ENCODE assay signal across 8 cellular contexts in genomic region chr2:216499641-216500218, GRCh38. TPM values are rescaled to one million over a fixed set of nuclear protein-coding genes. Genes with fewer than 3 reads are reported as not detected.
DNase-seq lines count a peak whose midpoint lies in the region; ATAC-seq, FAIRE-seq and TF ChIP-seq lines count a peak whose summit lies in the region.

No MANE protein-coding gene starts in this region.

- peak overlapping the region; percentile 86 to 91 for H3K27ac ChIP-seq in A549
- peak overlapping the region; percentile 89 for H3K27ac ChIP-seq in HUES64 (ENCODE audit: low read depth, low read length)
- peak overlapping the region; percentile 77 for H3K27ac ChIP-seq in brain microvascular endothelial cell

- 3% methylated on average over 6 of the region's 6 CpGs for WGBS in A549 (ENCODE audit: missing lambda C conversion rate)
- WGBS in HUES64: 28% methylated on average over 5 of the region's 6 CpGs

- TF ChIP-seq CTCF in A549 (IDR thresholded peaks at IDR 0.05) (no peak), brain microvascular endothelial cell (IDR thresholded peaks at IDR 0.05; ENCODE audit: low read depth, low read length, missing control alignments) (no peak), mucosa of descending colon (IDR thresholded peaks at IDR 0.05) (no peak)

- FAIRE-seq in A549 (lab: Jason Lieb, UNC): no peak

- CTCF ChIA-PET in A549 (lab: Yijun Ruan, JAX): no interaction called here

- in situ Hi-C loops in brain microvascular endothelial cell (cut with HindIII; ENCODE audit: low pct_ligation_motif_present, low sequenced_read_pairs): no loop called here

- H3K27me3 ChIP-seq in HUES64 (ENCODE audit: insufficient read depth, low read length): no peaks in the 10 kb centered on the region
- H3K27me3 ChIP-seq in brain microvascular endothelial cell (replicated peaks): no peaks in the 10 kb centered on the region

- intact Hi-C loops in mucosa of descending colon (cut with DNase I, micrococcal nuclease): no loop called here

- peaks cover 57% of the 10 kb centered on the region for H3K36me3 ChIP-seq in HUES64 (ENCODE audit: insufficient read depth, low read length)
- peaks cover 54% of the 10 kb centered on the region for H3K36me3 ChIP-seq in brain microvascular endothelial cell (replicated peaks)
- no peaks in the 10 kb centered on the region for H3K36me3 ChIP-seq in mucosa of descending colon (ENCODE audit: low read depth)

- no peaks in the 10 kb centered on the region for H3K9me3 ChIP-seq in A549
- H3K9me3 ChIP-seq in HUES64 (ENCODE audit: insufficient read depth, low read depth, low read length): no peaks in the 10 kb centered on the region
- H3K9me3 ChIP-seq in mucosa of descending colon: no peaks in the 10 kb centered on the region

- no peak for TF ChIP-seq POLR2A in A549 (IDR thresholded peaks at IDR 0.05; ENCODE audit: low read length)

- H3K4me3 ChIP-seq in A549: peak overlapping the region; percentile 86
- H3K4me3 ChIP-seq in HUES64 (ENCODE audit: low read length): peak overlapping the region; percentile 91
- peak overlapping the region; percentile 93 for H3K4me3 ChIP-seq in brain microvascular endothelial cell (ENCODE audit: low read depth, low read length)
- H3K4me3 ChIP-seq in mucosa of descending colon: peak overlapping the region; percentile 33

- no peak for ATAC-seq in A549
- ATAC-seq in mucosa of descending colon: no peak
- ATAC-seq in HG03521 (IDR thresholded peaks at IDR 0.05; ENCODE audit: unreplicated experiment): no peak

- no peak for TF ChIP-seq RAD21 in A549 (conservative IDR thresholded peaks at IDR 0.05 in 1 of 2, IDR thresholded peaks at IDR 0.05 in 1 of 2)

- no peak for DNase-seq in A549 (ENCODE audit: low read depth in 1 of 2, low spot score in 1 of 2)
- DNase-seq in brain microvascular endothelial cell: peak; percentile 31
- peak in 1 of 3 donors; percentile 24 for DNase-seq in mucosa of descending colon
- DNase-seq in GOT3 (lab: John Stamatoyannopoulos, UW): no peak
- no peak for DNase-seq in activated gamma-delta T cell (lab: John Stamatoyannopoulos, UW)
- DNase-seq in HCEC 1CT: no peak

- H3K9ac ChIP-seq in HUES64 (ENCODE audit: low read depth, low read length): peak overlapping the region; percentile 99

- POLR2A ChIA-PET in A549 (lab: Yijun Ruan, JAX): interaction anchor here (0.6 kb wide), 1 partner anchor 381 kb away, joined by 3 read pairs; no protein-coding TSS in a partner anchor

- peak overlapping the region; percentile 91 for H3K4me2 ChIP-seq in A549

- H3K4me1 ChIP-seq in A549: peaks cover 41% of the 10 kb centered on the region
- peaks cover 26% of the 10 kb centered on the region for H3K4me1 ChIP-seq in HUES64 (ENCODE audit: insufficient read depth, low read length)
- peaks cover 41% of the 10 kb centered on the region for H3K4me1 ChIP-seq in mucosa of descending colon (ENCODE audit: low read depth)

- no peak for TF ChIP-seq EP300 in A549 (IDR thresholded peaks at IDR 0.05)

TF ChIP-seq in A549, 52 proteins besides CTCF, POLR2A, EP300 and RAD21:
- no peak for TF ChIP-seq CBX8 (IDR thresholded peaks at IDR 0.05)
- TF ChIP-seq ATOH8 (CRISPR knock-in tag; IDR thresholded peaks at IDR 0.05; ENCODE audit: low read depth): no peak
- no peak for TF ChIP-seq HES2 (IDR thresholded peaks at IDR 0.05)

RNA-seq across cellular contexts. Expression of gene RPL37A, which starts 1.1 kb away (rescaled TPM):
- polyA plus RNA-seq in A549 (2011; rRNA removed) (4,046 and 4,130 TPM in 2 replicates), A549 (2017; fragmentation: RNase III; extraction: RNeasy Plus Mini Kit Qiagen cat#74134 plus additional on column Dnase treatment) (4,215 to 4,381 TPM (median 4,330 TPM) in 3 replicates)
- 1,938 and 2,074 TPM in 2 replicates for polyA plus RNA-seq in A549 (2012; cell fraction: cytosol; rRNA removed)
- 702 and 1,256 TPM in 2 replicates for polyA plus RNA-seq in A549 (2012; cell fraction: nucleus; rRNA removed)
- polyA minus RNA-seq in A549 (2011; rRNA and poly(A)+ RNA removed): 862 and 1,170 TPM in 2 replicates
- polyA plus RNA-seq in HUES64 (2013, experiment 1 of 2): 1,793 TPM
- 1,889 TPM for polyA plus RNA-seq in HUES64 (2013, experiment 2 of 2)
- total RNA-seq in mucosa of descending colon: 1,000 to 10,000 TPM; 1,908 to 2,059 (median 1,949) TPM

Comparison
In these comparisons a context has a peak if more than half of its experiments do, and no peak if none do; other contexts are left out.
1. H3K4me3 ChIP-seq: peak in every context shown above with its lines; median percentile 93 in brain microvascular endothelial cell; 91 in HUES64; 86 in A549; 33 in mucosa of descending colon.